In the genomic region with DNA sequence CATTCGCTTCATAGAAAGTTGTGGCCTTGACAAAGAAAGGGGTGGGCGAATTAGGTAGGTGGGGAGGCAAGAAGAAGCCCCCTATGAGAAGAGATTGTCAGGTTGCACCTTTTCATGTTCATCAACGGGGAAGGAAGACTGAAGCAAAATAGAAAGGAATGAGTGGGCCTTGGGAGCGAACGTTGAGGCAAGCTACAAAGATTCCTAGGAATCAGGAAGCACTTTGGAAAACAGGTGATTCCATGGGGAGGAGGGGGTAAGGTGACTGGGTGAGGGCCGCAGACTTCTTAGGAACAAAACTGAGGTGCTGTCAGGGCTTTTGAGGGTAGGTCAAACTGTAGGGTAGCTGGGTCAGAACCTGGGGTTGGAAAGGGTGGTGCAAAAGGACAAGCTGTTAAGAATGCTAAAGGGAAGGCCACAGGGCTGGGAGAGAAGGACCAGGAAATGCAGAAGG, we compare ENCODE assay signal across 8 cellular contexts. TPM values are rescaled to one million over a fixed set of nuclear protein-coding genes. Genes with fewer than 3 reads are reported as not detected.
DNase-seq lines count a peak whose midpoint lies in the region; ATAC-seq, FAIRE-seq and TF ChIP-seq lines count a peak whose summit lies in the region.

No MANE protein-coding gene starts in this region.

- POLR2A ChIA-PET in HepG2 (lab: Yijun Ruan, JAX) = interaction anchor here (1.1 to 6.2 kb wide), 14 partner anchors 9 to 616 kb away, joined by 3 to 37 read pairs (median 10); no protein-coding TSS in a partner anchor

- TF ChIP-seq POLR2A in body of pancreas (IDR thresholded peaks at IDR 0.05) (no peak), HepG2 (IDR thresholded peaks at IDR 0.05; ENCODE audit: insufficient read depth in 1 of 2, low read depth in 2 of 2, low read length in 2 of 2) (no peak)

- H3K4me3 ChIP-seq in AG10803 (ENCODE audit: low read length) (peak overlapping the region; percentile 98), body of pancreas (peak overlapping the region; percentile 76 to 81), HepG2 (replicated peaks in 1 of 3; ENCODE audit: insufficient read depth in 1 of 3, low read depth in 2 of 3, low read length in 3 of 3) (peak overlapping the region; percentile 82 to 100 (median 99))

- intact Hi-C loops in body of pancreas (cut with DNase I) = no loop called here
- intact Hi-C loops in HepG2 (cut with micrococcal nuclease; ENCODE audit: unreplicated experiment) = loop anchor here (2.0 to 5.0 kb wide), 2 partner anchors 38 to 318 kb away; partner anchors contain the start of gene NETO2

- DNase-seq in AG10803 (ENCODE audit: low read depth) = peak; percentile 16
- peak in 3 of 4 donors; percentile 6 to 15 (median 10) for DNase-seq in body of pancreas
- DNase-seq in HepG2 (ENCODE audit: low spot score) = no peak
- DNase-seq in type B pancreatic cell (ENCODE audit: extremely low spot score, unreplicated experiment) = no peak
- no peak for DNase-seq in activated CD4-positive, alpha-beta T cell treated with anti-CD3 and anti-CD28 coated beads for 1 hour
- DNase-seq in DMS79 treated with DMSO at 0.1 percent for 48 hours (lab: John Stamatoyannopoulos, UW) = no peak

- no peaks in the 10 kb centered on the region for H3K27me3 ChIP-seq in body of pancreas
- H3K27me3 ChIP-seq in HepG2 (ENCODE audit: control insufficient read depth in 1 of 2, insufficient read depth in 2 of 2, low read length in 2 of 2) = no peaks in the 10 kb centered on the region; a peak in 1 of 5 replicates

- peaks cover 13% of the 10 kb centered on the region for H3K36me3 Mint-ChIP-seq in type B pancreatic cell

- H3K27ac Mint-ChIP-seq in type B pancreatic cell = peak overlapping the region; percentile 96

- H3K27ac ChIP-seq in body of pancreas (peak overlapping the region; percentile 94 to 99 (median 98)), HepG2 (ENCODE audit: extremely low read length, insufficient read depth, low read length) (peak overlapping the region; percentile 99)

- in situ Hi-C loops in HepG2 (cut with HindIII; ENCODE audit: extremely low pct_ligation_motif_present, low pct_unique_long_range_greater_than_20kb) = no loop called here

- TF ChIP-seq EP300 in HepG2 (IDR thresholded peaks at IDR 0.05; ENCODE audit: low read depth in 2 of 2, low read length in 2 of 2) = no peak
- TF ChIP-seq EP300 in HepG2 (CRISPR knock-in tag; IDR thresholded peaks at IDR 0.05; ENCODE audit: borderline replicate concordance) = no peak

- peak overlapping the region; percentile 92 for H3K9ac ChIP-seq in HepG2 (ENCODE audit: insufficient read depth, low read depth, low read length)

- no peaks in the 10 kb centered on the region for H3K36me3 ChIP-seq in body of pancreas (replicated peaks in 1 of 2; ENCODE audit: insufficient read depth in 1 of 2, low read depth in 2 of 2)
- peaks cover 0 to 9% of the 10 kb centered on the region in 2 experiments; a peak in 2 of 5 replicates for H3K36me3 ChIP-seq in HepG2 (replicated peaks in 1 of 2; ENCODE audit: control insufficient read depth in 1 of 2, insufficient read depth in 2 of 2, low read length in 2 of 2)

- H3K4me2 ChIP-seq in HepG2 (ENCODE audit: low read depth, low read length) = peak overlapping the region; percentile 85

- WGBS in body of pancreas, 2 donors = 7 to 14% methylated on average over 6 of the region's 6 CpGs
- WGBS in HepG2 (ENCODE audit: low lambda C conversion rate) = 2% methylated on average over 6 of the region's 6 CpGs

- BruUV-seq in HepG2 (replicated peaks; lab: Mats Ljungman, UMichigan) = no TSS peak

- TF ChIP-seq CTCF in AG10803 (conservative IDR thresholded peaks at IDR 0.05; ENCODE audit: low read length) = no peak
- TF ChIP-seq CTCF in body of pancreas (IDR thresholded peaks at IDR 0.05) = no peak
- TF ChIP-seq CTCF in HepG2 (CRISPR knock-in tag; IDR thresholded peaks at IDR 0.05) = no peak
- TF ChIP-seq CTCF in type B pancreatic cell (conservative IDR thresholded peaks at IDR 0.05) = no peak

- H3K79me2 ChIP-seq in HepG2 (ENCODE audit: insufficient read depth, low read length) = peaks cover 38% of the 10 kb centered on the region

- CTCF ChIA-PET in HepG2 (lab: Yijun Ruan, JAX; ENCODE audit: low intra/inter-chr PET ratio, low total read pairs) = no interaction called here

- peak overlapping the region; percentile 95 for H3K4me3 Mint-ChIP-seq in type B pancreatic cell

- no peak for FAIRE-seq in HepG2 (lab: Jason Lieb, UNC)

- H3K27me3 Mint-ChIP-seq in type B pancreatic cell = no peaks in the 10 kb centered on the region

- no peaks in the 10 kb centered on the region for H3K9me3 Mint-ChIP-seq in type B pancreatic cell

- TF ChIP-seq RAD21 in HepG2 (CRISPR knock-in tag; IDR thresholded peaks at IDR 0.05) = no peak

- no peak overlapping the region for H2AFZ ChIP-seq in HepG2 (ENCODE audit: low read length)

- H3K9me3 ChIP-seq in body of pancreas (no peaks in the 10 kb centered on the region), HepG2 (ENCODE audit: low read length) (no peaks in the 10 kb centered on the region)

- H3K4me1 Mint-ChIP-seq in type B pancreatic cell (ENCODE audit: unreplicated experiment) = peaks cover 31% of the 10 kb centered on the region

- ATAC-seq in HG03159 (IDR thresholded peaks at IDR 0.05; ENCODE audit: unreplicated experiment) (peak; percentile 0), body of pancreas (peak; percentile 12), HepG2 (peak; percentile 12; the same call in 2 of the 3 replicates), GM18498 (IDR thresholded peaks at IDR 0.05; ENCODE audit: unreplicated experiment) (no peak)

- H4K20me1 ChIP-seq in HepG2 (ENCODE audit: insufficient read depth, low read length) = no peaks in the 10 kb centered on the region

- H3K4me1 ChIP-seq in body of pancreas (peaks cover 33% of the 10 kb centered on the region), HepG2 (ENCODE audit: insufficient read depth, low read length) (peaks cover 59% of the 10 kb centered on the region)

TF ChIP-seq in HepG2, 621 proteins besides CTCF, POLR2A, EP300 and RAD21 (continues in another document):
- TF ChIP-seq TBX3 (IDR thresholded peaks at IDR 0.05; ENCODE audit: borderline replicate concordance) (no peak), POGZ (CRISPR knock-in tag; IDR thresholded peaks at IDR 0.05) (no peak)

RNA-seq across cellular contexts. Expression of gene ITFG1, which starts 0.5 kb away (rescaled TPM):
- 10 to 100 TPM; 17.8 to 24.6 TPM for total RNA-seq in body of pancreas
- total RNA-seq in HepG2 (2016; rRNA removed; fragmentation: Illumina TruSeq; extraction: Trizol) = 43.7 and 74.5 TPM in 2 replicates
- 10.6 and 11.3 TPM in 2 replicates for total RNA-seq in HepG2 (2016; cell fraction: cytosol; rRNA removed; fragmentation: Illumina TruSeq; extraction: Trizol; ENCODE audit: low read depth)
- total RNA-seq in HepG2 (2016; cell fraction: insoluble cytoplasmic fraction; rRNA removed; fragmentation: Illumina TruSeq; extraction: Trizol) = 41.6 and 78.2 TPM in 2 replicates
- 28.3 and 33.2 TPM in 2 replicates for total RNA-seq in HepG2 (2016; cell fraction: membrane; rRNA removed; fragmentation: Illumina TruSeq; extraction: Trizol)
- 99.8 and 112 TPM in 2 replicates for total RNA-seq in HepG2 (2016; cell fraction: nucleus; rRNA removed; fragmentation: Illumina TruSeq; extraction: Trizol)
- polyA plus RNA-seq in HepG2 (2011; rRNA removed) = 129 and 150 TPM in 2 replicates
- polyA plus RNA-seq in HepG2 (2011; cell fraction: cytosol; rRNA removed) = 61.2 and 97.7 TPM in 2 replicates
- polyA plus RNA-seq in HepG2 (2011; cell fraction: nucleus; rRNA removed) = 18.9 and 25.5 TPM in 2 replicates
- polyA plus RNA-seq in HepG2 (2012) = 74.2 and 93.9 TPM in 2 replicates
- 14.2 and 16.6 TPM in 2 replicates for polyA plus RNA-seq in HepG2 (2016; cell fraction: cytosol; fragmentation: Illumina TruSeq; extraction: Trizol; ENCODE audit: low read depth)
- 46.8 and 47.5 TPM in 2 replicates for polyA plus RNA-seq in HepG2 (2016; cell fraction: insoluble cytoplasmic fraction; fragmentation: Illumina TruSeq; extraction: Trizol; ENCODE audit: low read depth)
- polyA plus RNA-seq in HepG2 (2016; cell fraction: membrane; fragmentation: Illumina TruSeq; extraction: Trizol; ENCODE audit: low read depth) = 26.3 and 29.6 TPM in 2 replicates
- polyA plus RNA-seq in HepG2 (2016; cell fraction: nucleus; fragmentation: Illumina TruSeq; extraction: Trizol; ENCODE audit: insufficient read depth, low read depth) = 109 and 116 TPM in 2 replicates
- polyA minus RNA-seq in HepG2 (2011; rRNA and poly(A)+ RNA removed; ENCODE audit: low replicate concordance) = 21.2 and 34.6 TPM in 2 replicates
- polyA minus RNA-seq in HepG2 (2011; cell fraction: cytosol; rRNA and poly(A)+ RNA removed) = 38.5 and 42.1 TPM in 2 replicates
- 93.2 and 115 TPM in 2 replicates for polyA minus RNA-seq in HepG2 (2011; cell fraction: nucleus; rRNA and poly(A)+ RNA removed)
- total RNA-seq in type B pancreatic cell (ENCODE audit: low replicate concordance) = 46.6 and 47.1 TPM in 2 replicates

RNA-seq across cellular contexts. Expression of gene PHKB, which starts 0.8 kb away (rescaled TPM):
- total RNA-seq in body of pancreas = 10 to 100 TPM; 41.5 to 72.5 TPM
- 66.0 and 95.1 TPM in 2 replicates for total RNA-seq in HepG2 (2016; rRNA removed; fragmentation: Illumina TruSeq; extraction: Trizol)
- 200 and 220 TPM in 2 replicates for total RNA-seq in HepG2 (2016; cell fraction: cytosol; rRNA removed; fragmentation: Illumina TruSeq; extraction: Trizol; ENCODE audit: low read depth)
- total RNA-seq in HepG2 (2016; cell fraction: insoluble cytoplasmic fraction; rRNA removed; fragmentation: Illumina TruSeq; extraction: Trizol) = 58.0 and 93.2 TPM in 2 replicates
- 88.4 and 98.7 TPM in 2 replicates for total RNA-seq in HepG2 (2016; cell fraction: membrane; rRNA removed; fragmentation: Illumina TruSeq; extraction: Trizol)
- total RNA-seq in HepG2 (2016; cell fraction: nucleus; rRNA removed; fragmentation: Illumina TruSeq; extraction: Trizol) = 84.8 and 101 TPM in 2 replicates
- polyA plus RNA-seq in HepG2 (2011; rRNA removed) = 62.4 and 80.8 TPM in 2 replicates
- polyA plus RNA-seq in HepG2 (2011; cell fraction: cytosol; rRNA removed) = 25.3 and 40.2 TPM in 2 replicates
- 78.9 and 86.4 TPM in 2 replicates for polyA plus RNA-seq in HepG2 (2011; cell fraction: nucleus; rRNA removed)
- polyA plus RNA-seq in HepG2 (2012) = 46.4 and 75.5 TPM in 2 replicates
- 9.5 and 12.2 TPM in 2 replicates for polyA plus RNA-seq in HepG2 (2016; cell fraction: cytosol; fragmentation: Illumina TruSeq; extraction: Trizol; ENCODE audit: low read depth)
- 93.2 and 94.4 TPM in 2 replicates for polyA plus RNA-seq in HepG2 (2016; cell fraction: insoluble cytoplasmic fraction; fragmentation: Illumina TruSeq; extraction: Trizol; ENCODE audit: low read depth)
- polyA plus RNA-seq in HepG2 (2016; cell fraction: membrane; fragmentation: Illumina TruSeq; extraction: Trizol; ENCODE audit: low read depth) = 31.8 and 34.3 TPM in 2 replicates
- polyA plus RNA-seq in HepG2 (2016; cell fraction: nucleus; fragmentation: Illumina TruSeq; extraction: Trizol; ENCODE audit: insufficient read depth, low read depth) = 81.2 and 89.2 TPM in 2 replicates
- polyA minus RNA-seq in HepG2 (2011; rRNA and poly(A)+ RNA removed; ENCODE audit: low replicate concordance) = 88.9 and 99.3 TPM in 2 replicates
- polyA minus RNA-seq in HepG2 (2011; cell fraction: cytosol; rRNA and poly(A)+ RNA removed) = 53.6 and 56.7 TPM in 2 replicates
- 321 and 334 TPM in 2 replicates for polyA minus RNA-seq in HepG2 (2011; cell fraction: nucleus; rRNA and poly(A)+ RNA removed)
- total RNA-seq in type B pancreatic cell (ENCODE audit: low replicate concordance) = 72.9 and 76.1 TPM in 2 replicates

Comparison
In these comparisons a context has a peak if more than half of its experiments do, and no peak if none do; other contexts are left out.
1. DNase-seq: peak in AG10803 (single experiment) and body of pancreas (3 of 4); none in HepG2 (single experiment), type B pancreatic cell (single experiment), activated CD4-positive, alpha-beta T cell treated with anti-CD3 and anti-CD28 coated beads for 1 hour (single experiment) and DMS79 treated with DMSO at 0.1 percent for 48 hours (single experiment).
2. Peak in every context shown above with its lines, with median percentiles within 50 percentile points of each other: H3K4me3 ChIP-seq.